Comparison of ENCODE assay signal across 20 cellular contexts in genomic region chr18:36533446-36534153, GRCh38.
"Had no signal": no experiment of that assay in that cellular context is flagged by ENCODE, and none has a peak within 500 bp of the region (broad histone marks: within the 10 kb centered on the region; RNA-seq: fewer than 3 reads in every experiment).

No MANE protein-coding gene starts in this region.

- ATAC-seq: left ventricle myocardium superior, pancreas, right lobe of liver had no signal

- FAIRE-seq: pancreas, small intestine had no signal

- H3K9me3 ChIP-seq: ascending aorta, pancreas, right lobe of liver, stomach had no signal

- H3K4me1 Mint-ChIP-seq: activated naive CD4-positive, alpha-beta T cell treated with anti-CD3 and anti-CD28 coated beads, Interleukin-2, amount 50 U/mL, for 24 hours had no signal

- H3K27ac ChIP-seq: ascending aorta, coronary artery, pancreas, right lobe of liver, stomach, VCaP had no signal

- H3K4me3 ChIP-seq: ascending aorta, coronary artery, pancreas, right lobe of liver, stomach had no signal

- H3K4me3 Mint-ChIP-seq: activated naive CD4-positive, alpha-beta T cell treated with anti-CD3 and anti-CD28 coated beads, Interleukin-2, amount 50 U/mL, for 24 hours; activated T-cell treated with anti-CD3 and anti-CD28 coated beads, Interleukin-2, amount 50 U/mL, for 72 hours; memory B cell; stimulated activated effector memory CD8-positive, alpha-beta T cell treated with anti-CD3 and anti-CD28 coated beads, Interleukin-12 subunit alpha, Interleukin-12 subunit beta, amount 100 ng/mL, for 72 hours; T-helper 1 cell treated with Interleukin-12 subunit alpha and Interleukin-12 subunit beta and Interleukin-4 antibody, amounts not matched to agents 30 μg/mL and 1 μg/mL, for 36 hours had no signal

- H3K9me3 Mint-ChIP-seq: activated naive CD4-positive, alpha-beta T cell treated with anti-CD3 and anti-CD28 coated beads, Interleukin-2, amount 50 U/mL, for 24 hours; memory B cell; stimulated activated effector memory CD8-positive, alpha-beta T cell treated with anti-CD3 and anti-CD28 coated beads, Interleukin-12 subunit alpha, Interleukin-12 subunit beta, amount 100 ng/mL, for 72 hours; T-helper 1 cell treated with Interleukin-12 subunit alpha and Interleukin-12 subunit beta and Interleukin-4 antibody, amounts not matched to agents 30 μg/mL and 1 μg/mL, for 36 hours had no signal

- H3K27me3 ChIP-seq: ascending aorta, pancreas, right lobe of liver, stomach had no signal

- H3K36me3 Mint-ChIP-seq: activated naive CD4-positive, alpha-beta T cell treated with anti-CD3 and anti-CD28 coated beads, Interleukin-2, amount 50 U/mL, for 24 hours; immature natural killer cell; memory B cell; stimulated activated effector memory CD8-positive, alpha-beta T cell treated with anti-CD3 and anti-CD28 coated beads, Interleukin-12 subunit alpha, Interleukin-12 subunit beta, amount 100 ng/mL, for 72 hours had no signal

- DNase-seq: activated CD4-positive, alpha-beta T cell treated with anti-CD3 and anti-CD28 coated beads, Interleukin-2, amount 50 U/mL, for 4 hours; activated CD4-positive, CD25-positive, alpha-beta regulatory T cell treated with anti-CD3 and anti-CD28 coated beads, Interleukin-2, amount 50 U/mL, for 72 hours; activated effector memory CD4-positive, alpha-beta T cell treated with anti-CD3 and anti-CD28 coated beads, Interleukin-2, amount 50 U/mL, for 16 hours; activated T-cell treated with anti-CD3 and anti-CD28 coated beads, Interleukin-2, amount 50 U/mL, for 72 hours; left ventricle myocardium superior; pancreas; right lobe of liver; small intestine; stimulated activated CD4-positive, alpha-beta T cell treated with anti-CD3 and anti-CD28 coated beads, Interleukin-15, amount 100 ng/mL, for 24 hours; stimulated activated CD4-positive, alpha-beta T cell treated with anti-CD3 and anti-CD28 coated beads, Interleukin-4, amount 100 ng/mL, for 1 hour; stomach; trophoblast cell had no signal

- H3K36me3 ChIP-seq: ascending aorta, pancreas, right lobe of liver, stomach had no signal

- H3K27ac Mint-ChIP-seq: activated naive CD4-positive, alpha-beta T cell treated with anti-CD3 and anti-CD28 coated beads, Interleukin-2, amount 50 U/mL, for 24 hours; activated T-cell treated with anti-CD3 and anti-CD28 coated beads, Interleukin-2, amount 50 U/mL, for 72 hours; immature natural killer cell; memory B cell; stimulated activated effector memory CD8-positive, alpha-beta T cell treated with anti-CD3 and anti-CD28 coated beads, Interleukin-12 subunit alpha, Interleukin-12 subunit beta, amount 100 ng/mL, for 72 hours; T-helper 1 cell treated with Interleukin-12 subunit alpha and Interleukin-12 subunit beta and Interleukin-4 antibody, amounts not matched to agents 30 μg/mL and 1 μg/mL, for 36 hours had no signal

- H3K4me1 ChIP-seq: ascending aorta, pancreas, right lobe of liver, stomach had no signal
